11 cellular contexts compared by ENCODE assay signal in the genomic region with DNA sequence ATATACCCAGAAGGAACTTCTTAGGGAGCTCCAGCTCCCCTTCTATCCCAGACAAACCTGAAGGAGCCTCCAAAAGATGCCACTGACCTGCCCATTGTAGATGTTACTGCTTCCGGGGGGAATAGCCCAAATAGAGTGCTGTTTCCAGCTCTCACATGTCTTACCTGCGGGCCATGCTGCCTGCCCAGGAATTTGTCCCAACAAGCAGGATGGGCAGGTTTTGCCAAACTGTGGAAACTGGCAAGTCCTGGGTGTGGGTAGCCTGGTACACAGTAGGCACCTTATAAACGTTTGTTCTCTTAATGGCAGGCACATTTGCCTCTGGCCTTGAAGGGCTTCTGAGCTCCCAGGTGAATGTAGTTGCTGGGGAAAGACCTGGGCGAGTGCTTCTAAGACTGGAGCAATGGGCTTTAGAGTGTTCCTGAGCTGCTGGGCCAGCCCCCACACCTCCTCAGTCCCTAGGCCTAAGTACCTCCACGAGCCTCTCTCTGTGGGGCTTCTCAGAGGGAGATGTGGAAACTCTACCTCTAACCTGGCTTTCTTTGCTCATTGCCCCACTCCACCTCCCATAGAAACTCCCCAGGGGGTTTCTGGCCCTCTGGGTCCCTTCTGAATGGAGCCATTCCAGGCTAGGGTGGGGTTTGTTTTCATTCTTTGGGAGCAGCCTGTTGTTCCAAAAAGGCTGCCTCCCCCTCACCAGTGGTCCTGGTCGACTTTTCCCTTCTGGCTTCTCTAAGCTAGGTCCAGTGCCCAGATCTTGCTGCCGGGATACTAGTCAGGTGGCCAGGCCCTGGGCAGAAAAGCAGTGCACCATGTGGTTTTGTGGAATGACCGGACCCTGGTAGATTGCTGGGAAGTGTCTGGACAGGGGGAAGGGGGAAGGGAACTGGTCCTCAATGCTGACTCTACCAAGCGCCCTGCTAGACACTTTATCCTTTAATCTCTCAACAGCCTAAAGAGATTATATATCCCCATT. TPM values are rescaled to one million over a fixed set of nuclear protein-coding genes. Genes with fewer than 3 reads are reported as not detected.
DNase-seq lines count a peak whose midpoint lies in the region; ATAC-seq, FAIRE-seq and TF ChIP-seq lines count a peak whose summit lies in the region.
"Had no signal": no experiment of that assay in that cellular context is flagged by ENCODE, and none has a peak within 500 bp of the region (broad histone marks: within the 10 kb centered on the region; RNA-seq: fewer than 3 reads in every experiment).

No MANE protein-coding gene starts in this region.

- H3K4me1 Mint-ChIP-seq in stimulated activated effector memory CD8-positive, alpha-beta T cell treated with anti-CD3 and anti-CD28 coated beads, Interleukin-12 subunit alpha, Interleukin-12 subunit beta, amount 100 ng/mL, for 72 hours = peaks cover 17% of the 10 kb centered on the region

- H3K4me3 ChIP-seq in GM23248 (peak overlapping the region; percentile 82), bronchial epithelial cell (ENCODE audit: low read depth, low read length) (peak overlapping the region; percentile 81), lower lobe of right lung (peak overlapping the region; percentile 50)

- peak overlapping the region; percentile 70 for H3K4me2 ChIP-seq in GM23248 (ENCODE audit: unreplicated experiment)

- H3K9me3 ChIP-seq in GM23248 (ENCODE audit: low read depth) (no peaks in the 10 kb centered on the region), lower lobe of right lung (no peaks in the 10 kb centered on the region)

- 55 to 62% methylated on average over 9 of the region's 9 CpGs for WGBS in GM23248 (ENCODE audit: low coverage in 1 of 2, low lambda C conversion rate in 2 of 2, missing lambda C conversion rate in 2 of 2), 2 experiments

- peak overlapping the region; percentile 82 for H3K9ac ChIP-seq in GM23248

- H2AFZ ChIP-seq in GM23248 = no peak overlapping the region

- TF ChIP-seq CTCF in bronchial epithelial cell (IDR thresholded peaks at IDR 0.05; ENCODE audit: insufficient read depth, low read length, severe bottlenecking) (no peak), lower lobe of right lung (IDR thresholded peaks at IDR 0.05) (no peak)

- H3K36me3 ChIP-seq in GM23248 (ENCODE audit: low read depth) = no peaks in the 10 kb centered on the region
- H3K36me3 ChIP-seq in bronchial epithelial cell (ENCODE audit: control insufficient read depth, insufficient read depth, low read length) = peaks cover 6% of the 10 kb centered on the region
- H3K36me3 ChIP-seq in lower lobe of right lung = no peaks in the 10 kb centered on the region

- ATAC-seq in lower lobe of right lung (peak; percentile 34 to 41), GM21717 (IDR thresholded peaks at IDR 0.05; ENCODE audit: unreplicated experiment) (no peak)
- no peak for ATAC-seq in stimulated activated effector memory CD8-positive, alpha-beta T cell treated with anti-CD3 and anti-CD28 coated beads, Interleukin-12 subunit alpha, Interleukin-12 subunit beta, amount 100 ng/mL, for 72 hours

- DNase-seq in GM23248 = no peak
- peak; percentile 52 for DNase-seq in bronchial epithelial cell (ENCODE audit: low read depth)
- DNase-seq in lower lobe of right lung = no peak
- no peak for DNase-seq in stimulated activated effector memory CD8-positive, alpha-beta T cell treated with anti-CD3 and anti-CD28 coated beads, Interleukin-12 subunit alpha, Interleukin-12 subunit beta, amount 100 ng/mL, for 72 hours (ENCODE audit: low spot score in 2 of 2)
- no peak for DNase-seq in activated naive CD4-positive, alpha-beta T cell treated with Interleukin-2 at 50 U/mL for 16 hours
- no peak for DNase-seq in RCC 7860 (ENCODE audit: low spot score)
- no peak for DNase-seq in activated naive CD4-positive, alpha-beta T cell (lab: John Stamatoyannopoulos, UW)
- DNase-seq: activated CD4-positive, alpha-beta T cell treated with anti-CD3 and anti-CD28 coated beads, Interleukin-2, amount 10 ng/mL, durations not matched to agents 24 days and 14 days; NCI-H774; stimulated activated naive CD4-positive, alpha-beta T cell had no signal

- in situ Hi-C loops in GM23248 (cut with MboI) = no loop called here

- H3K27me3 ChIP-seq in GM23248 (replicated peaks; ENCODE audit: insufficient read depth) = no peaks in the 10 kb centered on the region
- H3K27me3 ChIP-seq in bronchial epithelial cell (ENCODE audit: control insufficient read depth, insufficient read depth, low read length) = no peaks in the 10 kb centered on the region
- H3K27me3 ChIP-seq in lower lobe of right lung (ENCODE audit: low read depth) = no peaks in the 10 kb centered on the region

- H3K27ac Mint-ChIP-seq in stimulated activated effector memory CD8-positive, alpha-beta T cell treated with anti-CD3 and anti-CD28 coated beads, Interleukin-12 subunit alpha, Interleukin-12 subunit beta, amount 100 ng/mL, for 72 hours = peak overlapping the region; percentile 37

- intact Hi-C loops in lower lobe of right lung (cut with DNase I) = no loop called here

- H3K9me3 Mint-ChIP-seq in stimulated activated effector memory CD8-positive, alpha-beta T cell treated with anti-CD3 and anti-CD28 coated beads, Interleukin-12 subunit alpha, Interleukin-12 subunit beta, amount 100 ng/mL, for 72 hours = no peaks in the 10 kb centered on the region
- H3K9me3 Mint-ChIP-seq: activated CD4-positive, alpha-beta T cell treated with anti-CD3 and anti-CD28 coated beads, Interleukin-2, amount 10 ng/mL, durations not matched to agents 24 days and 14 days had no signal

- H3K79me2 ChIP-seq in GM23248 (ENCODE audit: insufficient read depth) = peaks cover 54% of the 10 kb centered on the region

- no peak for FAIRE-seq in bronchial epithelial cell (lab: Jason Lieb, UNC)
- FAIRE-seq in RCC 7860 (lab: Jason Lieb, UNC) = no peak

- no peaks in the 10 kb centered on the region for H3K36me3 Mint-ChIP-seq in stimulated activated effector memory CD8-positive, alpha-beta T cell treated with anti-CD3 and anti-CD28 coated beads, Interleukin-12 subunit alpha, Interleukin-12 subunit beta, amount 100 ng/mL, for 72 hours

- no peaks in the 10 kb centered on the region for H4K20me1 ChIP-seq in GM23248 (ENCODE audit: insufficient read depth)

- peaks cover 21% of the 10 kb centered on the region for H3K4me1 ChIP-seq in GM23248 (ENCODE audit: insufficient read depth)
- peaks cover 64% of the 10 kb centered on the region for H3K4me1 ChIP-seq in lower lobe of right lung

- H3K9me2 ChIP-seq in GM23248 (ENCODE audit: insufficient read depth) = no peaks in the 10 kb centered on the region

- peak overlapping the region; percentile 32; the same call in 1 of the 2 replicates for H3K27ac ChIP-seq in GM23248
- peak overlapping the region; percentile 44 for H3K27ac ChIP-seq in lower lobe of right lung

- H3F3A ChIP-seq in GM23248 (ENCODE audit: insufficient read depth) = peaks cover 12% of the 10 kb centered on the region

- H3K4me3 Mint-ChIP-seq in stimulated activated effector memory CD8-positive, alpha-beta T cell treated with anti-CD3 and anti-CD28 coated beads, Interleukin-12 subunit alpha, Interleukin-12 subunit beta, amount 100 ng/mL, for 72 hours = no peak overlapping the region

RNA-seq across cellular contexts. Expression of a gene that starts 37.2 kb away (rescaled TPM):
- 19.3 and 19.5 TPM in 2 replicates for total RNA-seq in GM23248 (2014; rRNA removed; shearing (Covaris generic))
- 10.7 and 11.1 TPM in 2 replicates for polyA plus RNA-seq in GM23248 (2016; fragmentation: Nextera tagmentation; extraction: Ambion mirVana)
- total RNA-seq in bronchial epithelial cell = 121 and 155 TPM in 2 replicates
- 61.2 TPM for total RNA-seq in lower lobe of right lung

RNA-seq across cellular contexts. Expression of a gene that starts 43.0 kb away (rescaled TPM):
- 8.3 and 16.1 TPM in 2 replicates for total RNA-seq in GM23248 (2014; rRNA removed; shearing (Covaris generic))
- polyA plus RNA-seq in GM23248 (2016; fragmentation: Nextera tagmentation; extraction: Ambion mirVana) = 10.0 and 11.1 TPM in 2 replicates
- total RNA-seq in bronchial epithelial cell = 6.3 and 13.3 TPM in 2 replicates
- 54.9 TPM for total RNA-seq in lower lobe of right lung

Comparison
In these comparisons a context has a peak if more than half of its experiments do, and no peak if none do; other contexts are left out.
1. ATAC-seq: peak in lower lobe of right lung (2 of 2); none in stimulated activated effector memory CD8-positive, alpha-beta T cell treated with anti-CD3 and anti-CD28 coated beads, Interleukin-12 subunit alpha, Interleukin-12 subunit beta, amount 100 ng/mL, for 72 hours (single experiment) and GM21717 (single experiment).
2. Peak in every context shown above with its lines, with median percentiles within 50 percentile points of each other: H3K4me3 ChIP-seq.